In genomic region chr15:60362318-60363023, GRCh38 we compare ENCODE assay signal across 8 cellular contexts. TPM values are rescaled to one million over a fixed set of nuclear protein-coding genes. Genes with fewer than 3 reads are reported as not detected.
DNase-seq lines count a peak whose midpoint lies in the region; ATAC-seq and TF ChIP-seq lines count a peak whose summit lies in the region.

No MANE protein-coding gene starts in this region.

- ATAC-seq in right cardiac atrium (peak; percentile 22 to 75), thoracic aorta (ENCODE audit: insufficient number of reproducible peaks, low FRiP score, low read depth) (peak; percentile 59), GM21619 (IDR thresholded peaks at IDR 0.05; ENCODE audit: unreplicated experiment) (no peak), GM18502 (IDR thresholded peaks at IDR 0.05; ENCODE audit: poor library complexity, unreplicated experiment) (no peak)
- no peak for ATAC-seq in naive thymus-derived CD8-positive, alpha-beta T cell

- no peak for TF ChIP-seq CTCF in thoracic aorta (IDR thresholded peaks at IDR 0.05)

- intact Hi-C loops in right cardiac atrium (cut with DNase I): loop anchor here in 1 of 4 donors (5.0 kb wide), 1 partner anchor 35 kb away; the partner anchor contains the start of gene ANXA2

- POLR2A ChIA-PET in naive thymus-derived CD8-positive, alpha-beta T cell (lab: Charles Lee): no interaction called here

- no peak overlapping the region for H3K4me3 ChIP-seq in right cardiac atrium (ENCODE audit: low read length)
- H3K4me3 ChIP-seq in thoracic aorta: no peak overlapping the region

- H3K36me3 ChIP-seq in thoracic aorta: peaks cover 14% of the 10 kb centered on the region

- H3K27ac ChIP-seq in right cardiac atrium (ENCODE audit: low read length) (peak overlapping the region; percentile 67), thoracic aorta (peak overlapping the region; percentile 72 to 76)

- H3K36me3 Mint-ChIP-seq in naive thymus-derived CD8-positive, alpha-beta T cell: no peaks in the 10 kb centered on the region

- H3K4me1 ChIP-seq in right cardiac atrium (ENCODE audit: control insufficient read depth, insufficient read depth, low read length) (peaks cover 7% of the 10 kb centered on the region), thoracic aorta (ENCODE audit: control insufficient read depth in 1 of 2, low read depth in 2 of 2) (peaks cover 37 to 65% of the 10 kb centered on the region in 2 donors)

- peaks cover 0 to 10% (median 3%) of the 10 kb centered on the region in 4 donors for H3K4me1 Mint-ChIP-seq in naive thymus-derived CD8-positive, alpha-beta T cell

- peak overlapping the region in 3 of 10 donors; percentile 13 to 48 (median 40) for H3K27ac Mint-ChIP-seq in naive thymus-derived CD8-positive, alpha-beta T cell

- WGBS in right cardiac atrium: 59% methylated on average over 8 of the region's 8 CpGs

- H3K4me3 Mint-ChIP-seq in naive thymus-derived CD8-positive, alpha-beta T cell: no peak overlapping the region

- no peaks in the 10 kb centered on the region for H3K9me3 ChIP-seq in right cardiac atrium (ENCODE audit: control insufficient read depth, low read length)
- no peaks in the 10 kb centered on the region for H3K9me3 ChIP-seq in thoracic aorta

- no peaks in the 10 kb centered on the region for H3K27me3 ChIP-seq in right cardiac atrium (ENCODE audit: control insufficient read depth, insufficient read depth)
- no peaks in the 10 kb centered on the region for H3K27me3 ChIP-seq in thoracic aorta (replicated peaks; ENCODE audit: insufficient read depth)

- DNase-seq in NCI-H82 (lab: John Stamatoyannopoulos, UW) (peak; percentile 15), NCI-H82 treated with DMSO at 0.1 percent for 48 hours (lab: John Stamatoyannopoulos, UW; ENCODE audit: unreplicated experiment) (no peak), right cardiac atrium (no peak), thoracic aorta (ENCODE audit: low spot score) (no peak)
- DNase-seq in activated T-cell treated with anti-CD3 and anti-CD28 coated beads, Interleukin-2, amount 50 U/mL, for 48 hours: peak; percentile 41 to 59
- no peak for DNase-seq in naive thymus-derived CD8-positive, alpha-beta T cell

- H3K27me3 Mint-ChIP-seq in naive thymus-derived CD8-positive, alpha-beta T cell: no peaks in the 10 kb centered on the region

- peaks cover 0 to 2% (median 0%) of the 10 kb centered on the region in 9 donors for H3K9me3 Mint-ChIP-seq in naive thymus-derived CD8-positive, alpha-beta T cell

RNA-seq across cellular contexts. Expression of gene ANXA2, which starts 35.3 kb away (rescaled TPM):
- total RNA-seq in right cardiac atrium (100 to 1,000 TPM; 126 to 293 (median 224) TPM), thoracic aorta (100 to 1,000 TPM; 752 to 812 TPM)
- polyA plus RNA-seq in right cardiac atrium: 240 TPM
- 10 to 100 TPM; 19.7 to 19.8 TPM for total RNA-seq in naive thymus-derived CD8-positive, alpha-beta T cell
- 100 to 1,000 TPM in 1 of 3 donors, 10 to 100 TPM in 2; 12.2 to 159 (median 22.9) TPM for polyA plus RNA-seq in naive thymus-derived CD8-positive, alpha-beta T cell

Comparison
In these comparisons a context has a peak if more than half of its experiments do, and no peak if none do; other contexts are left out.
1. DNase-seq: peak in NCI-H82 (single experiment) and activated T-cell treated with anti-CD3 and anti-CD28 coated beads, Interleukin-2, amount 50 U/mL, for 48 hours (2 of 2); none in NCI-H82 treated with DMSO at 0.1 percent for 48 hours (single experiment), right cardiac atrium (0 of 3), thoracic aorta (single experiment) and naive thymus-derived CD8-positive, alpha-beta T cell (0 of 10).
2. ATAC-seq: peak in right cardiac atrium (2 of 2) and thoracic aorta (single experiment); none in GM21619 (single experiment), GM18502 (single experiment) and naive thymus-derived CD8-positive, alpha-beta T cell (0 of 2).
3. RNA of gene ANXA2, which starts 35.3 kb away (total RNA-seq): 752 to 812 TPM in thoracic aorta and 126 to 293 TPM in right cardiac atrium; 19.7 to 19.8 TPM in naive thymus-derived CD8-positive, alpha-beta T cell; every median in the first group is over 4 times any median in the second.